In the genomic region with DNA sequence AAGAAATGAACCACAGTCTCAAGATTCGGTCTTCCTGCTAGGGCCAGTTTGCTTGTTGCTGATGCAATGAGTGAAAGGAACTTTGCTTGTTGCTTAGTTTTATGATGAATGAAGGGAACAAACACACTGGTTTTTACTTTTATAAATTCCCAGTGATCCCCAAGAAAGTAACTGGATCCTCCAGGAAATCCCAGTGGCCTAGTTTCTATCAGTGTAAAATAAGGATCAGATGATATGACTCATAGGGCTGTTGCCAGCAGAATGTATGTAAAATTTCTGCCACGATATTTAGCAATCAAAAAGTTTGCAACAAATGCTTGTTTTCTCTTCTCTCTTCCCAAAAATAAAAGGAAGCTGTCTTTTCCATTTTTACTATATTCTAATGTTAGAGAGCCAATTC, we compare ENCODE assay signal across 15 cellular contexts.
DNase-seq lines count a peak whose midpoint lies in the region; ATAC-seq and TF ChIP-seq lines count a peak whose summit lies in the region.
"Had no signal": no experiment of that assay in that cellular context is flagged by ENCODE, and none has a peak within 500 bp of the region (broad histone marks: within the 10 kb centered on the region; RNA-seq: fewer than 3 reads in every experiment).

No MANE protein-coding gene starts in this region.

- H3K27ac ChIP-seq in mesenchymal stem cell (ENCODE audit: low read length, poor library complexity, severe bottlenecking) (no peak overlapping the region), gastrocnemius medialis (no peak overlapping the region), psoas muscle (no peak overlapping the region)
- H3K27ac ChIP-seq: cardiac muscle cell, vagina had no signal

- no peaks in the 10 kb centered on the region for H3K36me3 ChIP-seq in mesenchymal stem cell (ENCODE audit: control insufficient read depth in 1 of 2, insufficient read depth in 2 of 2, low read depth in 1 of 2, low read length in 2 of 2)
- H3K36me3 ChIP-seq in gastrocnemius medialis = no peaks in the 10 kb centered on the region
- H3K36me3 ChIP-seq in psoas muscle (ENCODE audit: insufficient read depth in 1 of 2, low read depth in 1 of 2) = no peaks in the 10 kb centered on the region
- H3K36me3 ChIP-seq: cardiac muscle cell, vagina had no signal

- intact Hi-C loops in Right ventricle myocardium superior (cut with DNase I) = no loop called here
- intact Hi-C loops in gastrocnemius medialis (cut with DNase I; ENCODE audit: low total_unique reads) = no loop called here
- intact Hi-C loops in psoas muscle (cut with DNase I) = no loop called here

- no peak overlapping the region for H3K23ac ChIP-seq in mesenchymal stem cell (ENCODE audit: low read length in 2 of 2)

- TF ChIP-seq POLR2A in gastrocnemius medialis (IDR thresholded peaks at IDR 0.05) = no peak

- no peaks in the 10 kb centered on the region for H3K27me3 ChIP-seq in mesenchymal stem cell (ENCODE audit: control insufficient read depth in 1 of 2, insufficient read depth in 1 of 2, low read length in 2 of 2)
- no peaks in the 10 kb centered on the region for H3K27me3 ChIP-seq in gastrocnemius medialis
- H3K27me3 ChIP-seq in psoas muscle (ENCODE audit: insufficient read depth in 3 of 3, low read length in 2 of 3) = no peaks in the 10 kb centered on the region
- H3K27me3 ChIP-seq: cardiac muscle cell, vagina had no signal

- DNase-seq in CD1c-positive myeloid dendritic cell (ENCODE audit: extremely low spot score) (peak; percentile 86), NCI-H460 (ENCODE audit: extremely low read depth, low read depth) (peak; percentile 38), chondrocyte (ENCODE audit: low spot score) (no peak), mesenchymal stem cell (peak; percentile 68), Right ventricle myocardium superior (no peak), gastrocnemius medialis (no peak), psoas muscle (no peak)
- DNase-seq: activated effector memory CD4-positive, alpha-beta T cell treated with Interleukin-2 at 50 U/mL for 16 hours; NCI-H2107; stimulated activated CD4-positive, alpha-beta T cell treated with anti-CD3 and anti-CD28 coated beads, Interleukin-2, amount 100 ng/mL, for 24 hours had no signal

- no peak overlapping the region for H3K4me2 ChIP-seq in mesenchymal stem cell (ENCODE audit: low read length, poor library complexity, severe bottlenecking)

- in situ Hi-C loops in gastrocnemius medialis (cut with MboI; ENCODE audit: low sequenced_read_pairs in 4 of 4) = no loop called here

- H3K36me3 Mint-ChIP-seq in chondrocyte (ENCODE audit: low read depth) = no peaks in the 10 kb centered on the region
- H3K36me3 Mint-ChIP-seq: mesothelial cell of epicardium had no signal

- peak overlapping the region in 1 of 2 experiments; percentile 93 for H2BK12ac ChIP-seq in mesenchymal stem cell (ENCODE audit: low read length in 2 of 2)

- peak overlapping the region; percentile 46 for H4K8ac ChIP-seq in mesenchymal stem cell (ENCODE audit: low read length)

- H2BK5ac ChIP-seq in mesenchymal stem cell (ENCODE audit: low read depth, low read length, poor library complexity, severe bottlenecking) = no peak overlapping the region

- H2BK15ac ChIP-seq in mesenchymal stem cell (ENCODE audit: low read depth, poor library complexity, severe bottlenecking) = no peak overlapping the region

- peaks cover 52% of the 10 kb centered on the region for H3K4me1 Mint-ChIP-seq in chondrocyte (ENCODE audit: low read depth)

- H3K27ac Mint-ChIP-seq in chondrocyte (ENCODE audit: unreplicated experiment) = peak overlapping the region; percentile 83
- H3K27ac Mint-ChIP-seq: mesothelial cell of epicardium; T-helper 2 cell treated with Interferon-gamma antibody and Interleukin-4, amounts not matched to agents 5 μg/mL and 100 μg/mL, for 36 hours had no signal

- no peaks in the 10 kb centered on the region for H3K9me3 ChIP-seq in mesenchymal stem cell (ENCODE audit: control insufficient read depth, low read length)
- no peaks in the 10 kb centered on the region for H3K9me3 ChIP-seq in gastrocnemius medialis
- no peaks in the 10 kb centered on the region for H3K9me3 ChIP-seq in psoas muscle
- H3K9me3 ChIP-seq: vagina had no signal

- H3K4me1 ChIP-seq in mesenchymal stem cell (ENCODE audit: control insufficient read depth, insufficient read depth, low read depth, low read length) (no peaks in the 10 kb centered on the region), gastrocnemius medialis (no peaks in the 10 kb centered on the region), psoas muscle (no peaks in the 10 kb centered on the region)
- H3K4me1 ChIP-seq: vagina had no signal

- H3K79me1 ChIP-seq in mesenchymal stem cell (replicated peaks; ENCODE audit: low read length, poor library complexity, severe bottlenecking) = no peaks in the 10 kb centered on the region

- H3K9me3 Mint-ChIP-seq in chondrocyte (ENCODE audit: low read depth) = no peaks in the 10 kb centered on the region
- H3K9me3 Mint-ChIP-seq: T-helper 2 cell treated with Interferon-gamma antibody and Interleukin-4, amounts not matched to agents 5 μg/mL and 100 μg/mL, for 36 hours had no signal

- no peak overlapping the region for H3K4me3 Mint-ChIP-seq in chondrocyte (ENCODE audit: unreplicated experiment)
- H3K4me3 Mint-ChIP-seq: mesothelial cell of epicardium; T-helper 2 cell treated with Interferon-gamma antibody and Interleukin-4, amounts not matched to agents 5 μg/mL and 100 μg/mL, for 36 hours had no signal

- H3K4ac ChIP-seq in mesenchymal stem cell (ENCODE audit: low read depth in 1 of 2, low read length in 2 of 2) = no peak overlapping the region

- H2BK120ac ChIP-seq in mesenchymal stem cell (ENCODE audit: low read depth, low read length) = no peak overlapping the region

- TF ChIP-seq CTCF in chondrocyte (IDR thresholded peaks at IDR 0.05) = no peak
- TF ChIP-seq CTCF in gastrocnemius medialis (IDR thresholded peaks at IDR 0.05 in 4 of 5, conservative IDR thresholded peaks at IDR 0.05 in 1 of 5) = no peak
- TF ChIP-seq CTCF in psoas muscle (IDR thresholded peaks at IDR 0.05) = no peak

- no peak overlapping the region for H2AK5ac ChIP-seq in mesenchymal stem cell (ENCODE audit: low read length, severe bottlenecking)

- no peak overlapping the region for H3K14ac ChIP-seq in mesenchymal stem cell (ENCODE audit: low read length in 2 of 2)

- no CpG with 5 or more reads among the region's 2 CpGs for WGBS in mesenchymal stem cell
- 53 to 61% (median 55%) methylated on average over 2 of the region's 2 CpGs for WGBS in psoas muscle, 3 donors

- H3K9ac ChIP-seq in mesenchymal stem cell (ENCODE audit: low read length) = peak overlapping the region; percentile 51

- H2AFZ ChIP-seq in mesenchymal stem cell (ENCODE audit: low read depth, low read length) = peak overlapping the region; percentile 49

- ATAC-seq in HG03280 (IDR thresholded peaks at IDR 0.05; ENCODE audit: unreplicated experiment) (no peak), Right ventricle myocardium superior (ENCODE audit: poor library complexity) (no peak), gastrocnemius medialis (no peak), psoas muscle (no peak)

- H3K4me3 ChIP-seq in mesenchymal stem cell (ENCODE audit: insufficient read depth in 1 of 2, low read depth in 1 of 2, low read length in 2 of 2) (no peak overlapping the region), gastrocnemius medialis (no peak overlapping the region), psoas muscle (no peak overlapping the region)
- H3K4me3 ChIP-seq: cardiac muscle cell, vagina had no signal

- no peaks in the 10 kb centered on the region for H3K27me3 Mint-ChIP-seq in chondrocyte (ENCODE audit: low read depth)

- H4K91ac ChIP-seq in mesenchymal stem cell (ENCODE audit: low read length) = no peak overlapping the region

- peak overlapping the region; percentile 28 to 78 for H3K18ac ChIP-seq in mesenchymal stem cell (ENCODE audit: low read depth in 1 of 2, low read length in 2 of 2)

Comparison
In these comparisons a context has a peak if more than half of its experiments do, and no peak if none do; other contexts are left out.
1. DNase-seq: peak in CD1c-positive myeloid dendritic cell (single experiment), NCI-H460 (single experiment) and mesenchymal stem cell (single experiment); none in chondrocyte (single experiment), Right ventricle myocardium superior (single experiment), gastrocnemius medialis (0 of 2) and psoas muscle (0 of 2).